Comparison of ENCODE assay signal across 11 cellular contexts in genomic region chr20:14444106-14444505, GRCh38.
"Had no signal": no experiment of that assay in that cellular context is flagged by ENCODE, and none has a peak within 500 bp of the region (broad histone marks: within the 10 kb centered on the region; RNA-seq: fewer than 3 reads in every experiment).

No MANE protein-coding gene starts in this region.

- ATAC-seq: T-cell, WTC11 had no signal

- H3K4me1 ChIP-seq: esophagus muscularis mucosa, sigmoid colon had no signal

- H3K36me3 ChIP-seq: esophagus muscularis mucosa, sigmoid colon had no signal

- H3K9me3 ChIP-seq: esophagus muscularis mucosa had no signal

- H3K27ac ChIP-seq: esophagus muscularis mucosa, sigmoid colon had no signal

- H3K27me3 ChIP-seq: esophagus muscularis mucosa, sigmoid colon had no signal

- DNase-seq: activated CD4-positive, alpha-beta T cell treated with anti-CD3 and anti-CD28 coated beads for 48 hours; activated naive CD4-positive, alpha-beta T cell treated with anti-CD3 and anti-CD28 coated beads, Interleukin-2, amount 50 U/mL, for 16 hours; amniotic stem cell; hypothalamus; kidney glomerular epithelial cell; sigmoid colon; stimulated activated CD4-positive, alpha-beta T cell treated with anti-CD3 and anti-CD28 coated beads, Interleukin-12 subunit alpha, Interleukin-12 subunit beta, amount 100 ng/mL, for 4 hours; stimulated activated naive CD4-positive, alpha-beta T cell; T-cell had no signal

- H3K4me3 ChIP-seq: esophagus muscularis mucosa, sigmoid colon had no signal
